In the genomic region with DNA sequence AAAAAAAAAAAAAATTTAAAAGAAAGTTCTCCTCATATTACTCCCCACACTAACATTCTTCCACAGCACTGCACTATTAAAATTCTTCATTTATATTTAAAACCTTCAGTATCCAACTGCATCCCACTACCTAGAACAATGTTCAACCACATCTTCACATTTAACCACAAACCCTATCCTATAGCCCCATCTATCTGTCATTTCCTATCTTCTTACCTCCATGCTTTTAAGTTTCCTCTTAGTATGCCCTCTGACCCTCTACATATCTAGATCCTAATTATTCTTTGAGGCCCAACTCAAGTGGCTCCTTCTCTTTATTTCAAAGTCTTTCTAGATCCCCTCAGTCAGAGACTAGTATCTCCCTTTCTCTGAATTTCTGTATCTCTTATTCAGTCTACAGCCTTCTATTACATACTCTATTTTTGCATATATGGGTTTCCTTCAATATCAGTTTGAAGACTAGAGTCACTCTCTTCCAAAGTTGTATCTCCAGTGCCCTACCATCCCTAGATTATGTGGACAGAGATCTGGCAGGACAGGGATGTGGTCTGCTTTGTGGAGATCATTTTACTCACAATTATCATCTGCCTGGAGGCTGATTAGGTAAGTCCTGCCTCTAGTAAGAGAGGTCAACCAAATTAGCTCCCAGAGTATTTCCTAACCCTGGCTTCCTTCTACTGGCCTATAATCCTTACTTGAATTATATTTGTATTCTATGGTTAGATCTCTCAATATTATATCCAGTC, we compare ENCODE assay signal across 8 cellular contexts. TPM values are rescaled to one million over a fixed set of nuclear protein-coding genes. Genes with fewer than 3 reads are reported as not detected.
DNase-seq lines count a peak whose midpoint lies in the region; ATAC-seq, FAIRE-seq and TF ChIP-seq lines count a peak whose summit lies in the region.

No MANE protein-coding gene starts in this region.

- CTCF ChIA-PET in H1 (lab: Charles Lee; ENCODE audit: partially characterized antibody), result interaction anchor here (0.7 to 2.1 kb wide), 7 partner anchors 9 to 61 kb away, joined by 3 to 8 read pairs (median 6); no protein-coding TSS in a partner anchor

- H4K20me1 ChIP-seq in H1 (replicated peaks in 1 of 2; ENCODE audit: control insufficient read depth in 1 of 2, insufficient read depth in 2 of 2, low read length in 2 of 2), result peaks cover 0 to 4% of the 10 kb centered on the region in 2 experiments

- peak; percentile 4 for DNase-seq in NCI-H146 treated with DMSO at 0.1 percent for 48 hours (lab: John Stamatoyannopoulos, UW; ENCODE audit: unreplicated experiment)
- DNase-seq in NCI-H146 (lab: John Stamatoyannopoulos, UW), result no peak
- peak; percentile 49 for DNase-seq in OCI-M1 (lab: John Stamatoyannopoulos, UW)
- DNase-seq in H1 (ENCODE audit: low read depth in 1 of 2, low spot score in 2 of 2), result no peak
- DNase-seq in sigmoid colon, result no peak
- no peak for DNase-seq in retina
- DNase-seq in NCI-H510A treated with DMSO at 0.1 percent for 48 hours (lab: John Stamatoyannopoulos, UW), result no peak

- no peak for TF ChIP-seq CTCF in H1 (IDR thresholded peaks at IDR 0.05; ENCODE audit: control extremely low read depth in 1 of 3, insufficient read depth in 1 of 3, low read depth in 1 of 3, low read length in 3 of 3)
- TF ChIP-seq CTCF in sigmoid colon (IDR thresholded peaks at IDR 0.05), result no peak

- peaks cover 0 to 42% of the 10 kb centered on the region in 2 experiments; a peak in 2 of 4 replicates for H3K79me2 ChIP-seq in H1 (ENCODE audit: control insufficient read depth in 1 of 2, insufficient read depth in 2 of 2, low read length in 2 of 2)

- H3K27me3 ChIP-seq in H1 (replicated peaks in 1 of 4; ENCODE audit: control insufficient read depth in 3 of 4, extremely low read depth in 1 of 4, insufficient read depth in 3 of 4, low read length in 3 of 4) (no peaks in the 10 kb centered on the region), sigmoid colon (no peaks in the 10 kb centered on the region)

- ATAC-seq in GM21723 (IDR thresholded peaks at IDR 0.05; ENCODE audit: unreplicated experiment), result no peak

- no peak overlapping the region for H4K91ac ChIP-seq in H1 (replicated peaks; ENCODE audit: insufficient read length, low read length)

- no peak overlapping the region for H2BK20ac ChIP-seq in H1 (ENCODE audit: low read length)

- TF ChIP-seq EP300 in H1 (IDR thresholded peaks at IDR 0.05; ENCODE audit: borderline replicate concordance in 1 of 2, low read depth in 2 of 2, low read length in 2 of 2), result no peak
- TF ChIP-seq EP300 in sigmoid colon (IDR thresholded peaks at IDR 0.05), result no peak

- H3K36me3 ChIP-seq in H1 (ENCODE audit: control insufficient read depth in 2 of 4, insufficient read depth in 4 of 4, low read length in 3 of 4) (peaks cover 0 to 23% (median 9%) of the 10 kb centered on the region in 4 experiments; a peak in 7 of 8 replicates), sigmoid colon (peaks cover 0 to 26% (median 6%) of the 10 kb centered on the region in 4 donors)

- H3K23me2 ChIP-seq in H1 (ENCODE audit: low read depth, low read length), result peaks cover 12% of the 10 kb centered on the region

- no peak overlapping the region for H2BK12ac ChIP-seq in H1 (ENCODE audit: low read depth, low read length)

- H3K9ac ChIP-seq in H1 (replicated peaks in 1 of 4; ENCODE audit: extremely low read depth in 1 of 4, low read depth in 3 of 4, low read length in 3 of 4), result peak overlapping the region in 1 of 4 experiments; percentile 89; a peak in 1 of 7 replicates

- no peak overlapping the region for H3K56ac ChIP-seq in H1 (replicated peaks; ENCODE audit: insufficient read length, low read depth, low read length)

- no peak overlapping the region for H3K23ac ChIP-seq in H1 (ENCODE audit: insufficient read length)

- H4K8ac ChIP-seq in H1 (ENCODE audit: extremely low read depth, insufficient read depth, low read length), result no peak overlapping the region

- H2AFZ ChIP-seq in H1 (ENCODE audit: low read length), result no peak overlapping the region

- no peak overlapping the region for H3K18ac ChIP-seq in H1 (ENCODE audit: extremely low read depth, low read length)

- no peak overlapping the region for H4K5ac ChIP-seq in H1 (ENCODE audit: insufficient read length, low read depth, low read length)

- no peaks in the 10 kb centered on the region for H3K9me3 ChIP-seq in H1 (ENCODE audit: insufficient read depth in 2 of 2, low read depth in 1 of 2, low read length in 1 of 2)
- H3K9me3 ChIP-seq in sigmoid colon, result no peaks in the 10 kb centered on the region

- TF ChIP-seq POLR2A in H1 (IDR thresholded peaks at IDR 0.05; ENCODE audit: control extremely low read depth in 1 of 2, low read depth in 2 of 2, low read length in 2 of 2) (no peak), sigmoid colon (IDR thresholded peaks at IDR 0.05) (no peak)

- H3K79me1 ChIP-seq in H1 (ENCODE audit: low read depth, low read length), result peaks cover 4% of the 10 kb centered on the region

- H3K4me1 ChIP-seq in H1 (replicated peaks in 1 of 4; ENCODE audit: control insufficient read depth in 3 of 4, insufficient read depth in 4 of 4, low read length in 3 of 4) (peaks cover 2 to 6% (median 4%) of the 10 kb centered on the region in 4 experiments), sigmoid colon (peaks cover 0 to 42% (median 33%) of the 10 kb centered on the region in 4 donors)

- no peak overlapping the region for H3K14ac ChIP-seq in H1 (ENCODE audit: insufficient read length)

- H3K4me3 ChIP-seq in H1 (ENCODE audit: extremely low read depth in 1 of 4, insufficient read depth in 2 of 4, low read depth in 3 of 4, low read length in 4 of 4) (peak overlapping the region; percentile 78 to 92 (median 83); a peak in 7 of 8 replicates), sigmoid colon (peak overlapping the region in 2 of 4 donors; percentile 73 to 75)

- no peak overlapping the region for H3K4ac ChIP-seq in H1 (replicated peaks; ENCODE audit: insufficient read length, low read depth, low read length)

- no peak overlapping the region for H2BK15ac ChIP-seq in H1 (ENCODE audit: low read length)

- no peak for FAIRE-seq in H1 (lab: Jason Lieb, UNC)

- TF ChIP-seq RAD21 in H1 (IDR thresholded peaks at IDR 0.05 in 1 of 2, conservative IDR thresholded peaks at IDR 0.05 in 1 of 2; ENCODE audit: low read depth in 2 of 2, low read length in 2 of 2), result peak; percentile 19 to 30; a peak in 3 of 4 replicates

- POLR2A ChIA-PET in H1 (lab: Charles Lee; ENCODE audit: partially characterized antibody), result interaction anchor here (0.9 to 2.1 kb wide), 3 partner anchors 48 to 197 kb away, joined by 3 to 10 read pairs (median 3); no protein-coding TSS in a partner anchor

- H2AK5ac ChIP-seq in H1 (ENCODE audit: low read depth, low read length), result no peak overlapping the region

- H2BK120ac ChIP-seq in H1 (replicated peaks; ENCODE audit: low read depth, low read length), result no peak overlapping the region

- no peak overlapping the region for H3K27ac ChIP-seq in H1 (ENCODE audit: low read depth, low read length)
- peak overlapping the region; percentile 87 to 91 (median 90) for H3K27ac ChIP-seq in sigmoid colon

- H3K4me2 ChIP-seq in H1 (ENCODE audit: insufficient read depth in 1 of 2, low read depth in 2 of 2, low read length in 2 of 2), result peak overlapping the region; percentile 85 to 92

- H2BK5ac ChIP-seq in H1 (ENCODE audit: low read depth, low read length), result no peak overlapping the region

- intact Hi-C loops in sigmoid colon (cut with DNase I), result no loop called here

RNA-seq across cellular contexts. Expression of a gene that starts 1.4 kb away (rescaled TPM):
- total RNA-seq in H1 (2021; fragmentation: NEBNext Ultra II Directional; extraction: Animal tissue kit (Norgen Biotek cat#: 25700)), result 86.5 and 89.3 TPM in 2 replicates
- 40.7 and 76.4 TPM in 2 replicates for polyA plus RNA-seq in H1 (2011; rRNA removed)
- 87.4 TPM for polyA plus RNA-seq in H1 (2011; cell fraction: cytosol; rRNA removed)
- 29.0 TPM for polyA plus RNA-seq in H1 (2011; cell fraction: nucleus; rRNA removed)
- polyA plus RNA-seq in H1 (2012, experiment 1 of 2), result 55.9 to 82.6 TPM (median 60.0 TPM) in 4 replicates
- polyA plus RNA-seq in H1 (2012, experiment 2 of 2), result 129 TPM
- 62.6 TPM for polyA plus RNA-seq in H1 (2013, experiment 1 of 2)
- 63.5 TPM for polyA plus RNA-seq in H1 (2013, experiment 2 of 2)
- 11.1 and 13.9 TPM in 2 replicates for polyA minus RNA-seq in H1 (2011; rRNA and poly(A)+ RNA removed)
- polyA minus RNA-seq in H1 (2011; cell fraction: cytosol; rRNA and poly(A)+ RNA removed), result 19.9 TPM
- polyA minus RNA-seq in H1 (2011; cell fraction: nucleus; rRNA and poly(A)+ RNA removed), result 13.8 TPM
- total RNA-seq in sigmoid colon, result 10 to 100 TPM; 24.7 to 51.7 (median 42.2) TPM
- 100 to 1,000 TPM; 118 to 339 (median 223) TPM for polyA plus RNA-seq in sigmoid colon

RNA-seq across cellular contexts. Expression of a gene that starts 3.5 kb away (rescaled TPM):
- 59.8 and 66.7 TPM in 2 replicates for total RNA-seq in H1 (2021; fragmentation: NEBNext Ultra II Directional; extraction: Animal tissue kit (Norgen Biotek cat#: 25700))
- polyA plus RNA-seq in H1 (2011; rRNA removed) (26.1 and 27.9 TPM in 2 replicates), sigmoid colon (10 to 100 TPM; 70.3 to 86.7 (median 70.9) TPM)
- 40.1 TPM for polyA plus RNA-seq in H1 (2011; cell fraction: cytosol; rRNA removed)
- polyA plus RNA-seq in H1 (2011; cell fraction: nucleus; rRNA removed), result 54.0 TPM
- 35.2 to 45.6 TPM (median 40.5 TPM) in 4 replicates for polyA plus RNA-seq in H1 (2012, experiment 1 of 2)
- 15.0 TPM for polyA plus RNA-seq in H1 (2012, experiment 2 of 2)
- polyA plus RNA-seq in H1 (2013, experiment 1 of 2), result 30.9 TPM
- 29.6 TPM for polyA plus RNA-seq in H1 (2013, experiment 2 of 2)
- polyA minus RNA-seq in H1 (2011; rRNA and poly(A)+ RNA removed), result 35.2 and 51.9 TPM in 2 replicates
- 18.2 TPM for polyA minus RNA-seq in H1 (2011; cell fraction: cytosol; rRNA and poly(A)+ RNA removed)
- 26.1 TPM for polyA minus RNA-seq in H1 (2011; cell fraction: nucleus; rRNA and poly(A)+ RNA removed)
- 10 to 100 TPM; 74.5 to 88.1 (median 81.5) TPM for total RNA-seq in sigmoid colon

RNA-seq across cellular contexts. Expression of a gene that starts 46.0 kb away (rescaled TPM):
- total RNA-seq in H1 (2021; fragmentation: NEBNext Ultra II Directional; extraction: Animal tissue kit (Norgen Biotek cat#: 25700)), result 2.2 and 2.9 TPM in 2 replicates
- polyA plus RNA-seq in H1 (2011; rRNA removed) (1.8 and 2.4 TPM in 2 replicates), sigmoid colon (10 to 100 TPM; 19.2 to 27.7 (median 21.7) TPM)
- polyA plus RNA-seq in H1 (2011; cell fraction: cytosol; rRNA removed), result 1.8 TPM
- polyA plus RNA-seq in H1 (2011; cell fraction: nucleus; rRNA removed), result 3.4 TPM
- 1.2 to 2.1 TPM (median 1.8 TPM) in 4 replicates for polyA plus RNA-seq in H1 (2012, experiment 1 of 2)
- polyA plus RNA-seq in H1 (2012, experiment 2 of 2), result 0.75 TPM
- 0.69 TPM for polyA plus RNA-seq in H1 (2013, experiment 1 of 2)
- 0.87 TPM for polyA plus RNA-seq in H1 (2013, experiment 2 of 2)
- 0.91 and 1.7 TPM in 2 replicates for polyA minus RNA-seq in H1 (2011; rRNA and poly(A)+ RNA removed)
- polyA minus RNA-seq in H1 (2011; cell fraction: cytosol; rRNA and poly(A)+ RNA removed), result 2.6 TPM
- 3.2 TPM for polyA minus RNA-seq in H1 (2011; cell fraction: nucleus; rRNA and poly(A)+ RNA removed)
- 1 to 10 TPM; 2.1 to 5.5 (median 3.3) TPM for total RNA-seq in sigmoid colon

RNA-seq across cellular contexts. Expression of a gene that starts 59.3 kb away (rescaled TPM):
- total RNA-seq in H1 (2021; fragmentation: NEBNext Ultra II Directional; extraction: Animal tissue kit (Norgen Biotek cat#: 25700)), result 4.9 and 5.1 TPM in 2 replicates
- 4.9 and 7.5 TPM in 2 replicates for polyA plus RNA-seq in H1 (2011; rRNA removed)
- 4.8 TPM for polyA plus RNA-seq in H1 (2011; cell fraction: cytosol; rRNA removed)
- polyA plus RNA-seq in H1 (2011; cell fraction: nucleus; rRNA removed), result 22.3 TPM
- polyA plus RNA-seq in H1 (2012, experiment 1 of 2), result 6.0 to 7.3 TPM (median 6.5 TPM) in 4 replicates
- polyA plus RNA-seq in H1 (2012, experiment 2 of 2), result 3.8 TPM
- 3.7 TPM for polyA plus RNA-seq in H1 (2013, experiment 1 of 2)
- polyA plus RNA-seq in H1 (2013, experiment 2 of 2), result 3.7 TPM
- polyA minus RNA-seq in H1 (2011; rRNA and poly(A)+ RNA removed), result 5.5 and 6.7 TPM in 2 replicates
- polyA minus RNA-seq in H1 (2011; cell fraction: cytosol; rRNA and poly(A)+ RNA removed), result 3.9 TPM
- polyA minus RNA-seq in H1 (2011; cell fraction: nucleus; rRNA and poly(A)+ RNA removed), result 13.7 TPM
- under 1 TPM in 3 of 4 donors, not detected in 1; under 0.01 to 0.95 (median 0.83) TPM for total RNA-seq in sigmoid colon
- polyA plus RNA-seq in sigmoid colon, result 1 to 10 TPM in 1 of 3 donors, under 1 TPM in 1, not detected in 1; 0.23 to 8.4 TPM

Comparison
In these comparisons a context has a peak if more than half of its experiments do, and no peak if none do; other contexts are left out.
1. DNase-seq: peak in NCI-H146 treated with DMSO at 0.1 percent for 48 hours (single experiment) and OCI-M1 (single experiment); none in NCI-H146 (single experiment), H1 (0 of 2), sigmoid colon (single experiment), retina (single experiment) and NCI-H510A treated with DMSO at 0.1 percent for 48 hours (single experiment).